ENCODE assay signal across 15 cellular contexts in genomic region chr4:8548731-8549351, GRCh38. TPM values are rescaled to one million over a fixed set of nuclear protein-coding genes. Genes with fewer than 3 reads are reported as not detected.
A peak's percentile ranks its signal among the peaks of the same experiment; 100 is the strongest.
DNase-seq lines count a peak whose midpoint lies in the region; TF ChIP-seq lines count a peak whose summit lies in the region.
"Had no signal": no experiment of that assay in that cellular context is flagged by ENCODE, and none has a peak within 500 bp of the region (broad histone marks: within the 10 kb centered on the region; RNA-seq: fewer than 3 reads in every experiment).

No MANE protein-coding gene starts in this region.

- H3K9me3 ChIP-seq in breast epithelium (no peaks in the 10 kb centered on the region), endodermal cell (ENCODE audit: control insufficient read depth, low read length) (no peaks in the 10 kb centered on the region), transverse colon (no peaks in the 10 kb centered on the region)
- H3K9me3 ChIP-seq: HAP-1, Peyer's patch had no signal

- no peak overlapping the region for H2AK5ac ChIP-seq in mesendoderm (ENCODE audit: low read length)

- H3K79me1 ChIP-seq in mesendoderm (ENCODE audit: low read length) = no peaks in the 10 kb centered on the region

- H3K27me3 Mint-ChIP-seq in MCF 10A (ENCODE audit: insufficient read depth, unreplicated experiment) = no peaks in the 10 kb centered on the region
- H3K27me3 Mint-ChIP-seq in endodermal cell (ENCODE audit: insufficient read depth) = no peaks in the 10 kb centered on the region
- H3K27me3 Mint-ChIP-seq: CD4-positive, alpha-beta memory T cell had no signal

- in situ Hi-C loops in transverse colon (cut with MboI; ENCODE audit: low pct_ligation_motif_present in 1 of 4, low pct_unique_long_range_greater_than_20kb in 1 of 4, low sequenced_read_pairs in 3 of 4) = no loop called here

- no peak overlapping the region for H3K18ac ChIP-seq in mesendoderm (ENCODE audit: low read length)

- H3K4ac ChIP-seq in mesendoderm (ENCODE audit: low read depth, low read length) = no peak overlapping the region

- H2BK15ac ChIP-seq in mesendoderm (replicated peaks; ENCODE audit: low read depth) = no peak overlapping the region

- H2BK5ac ChIP-seq in mesendoderm (ENCODE audit: low read length) = no peak overlapping the region

- peak; percentile 24 for DNase-seq in MCF 10A (ENCODE audit: unreplicated experiment)
- no peak for DNase-seq in breast epithelium (ENCODE audit: low spot score in 2 of 2)
- peak; percentile 47 for DNase-seq in endodermal cell
- DNase-seq in mesendoderm = no peak
- DNase-seq in transverse colon = no peak
- no peak for DNase-seq in stimulated activated CD8-positive, alpha-beta memory T cell treated with anti-CD3 and anti-CD28 coated beads, Interleukin-4, amount 100 ng/mL, for 48 hours
- no peak for DNase-seq in NCI-H526 treated with DMSO at 0.1 percent for 48 hours (lab: John Stamatoyannopoulos, UW)
- DNase-seq in dermis blood vessel endothelial cell = no peak
- DNase-seq: CD4-positive, alpha-beta memory T cell; DMS79; NCI-H187 treated with DMSO at 0.1 percent for 48 hours; NCI-H446 treated with DMSO at 0.1 percent for 48 hours; SHP77 treated with DMSO at 0.1 percent for 48 hours had no signal

- BruUV-seq in MCF 10A (replicated peaks; lab: Mats Ljungman, UMichigan) = no TSS peak

- H3K23ac ChIP-seq in mesendoderm (ENCODE audit: low read length) = no peak overlapping the region

- no peaks in the 10 kb centered on the region for H3K36me3 ChIP-seq in breast epithelium
- no peaks in the 10 kb centered on the region for H3K36me3 ChIP-seq in endodermal cell (ENCODE audit: control insufficient read depth, insufficient read depth, low read length)
- no peaks in the 10 kb centered on the region for H3K36me3 ChIP-seq in mesendoderm (ENCODE audit: control insufficient read depth, insufficient read depth, low read length)
- H3K36me3 ChIP-seq in transverse colon = no peaks in the 10 kb centered on the region
- H3K36me3 ChIP-seq: HAP-1, Peyer's patch had no signal

- H3K4me1 ChIP-seq in breast epithelium (no peaks in the 10 kb centered on the region), endodermal cell (ENCODE audit: control insufficient read depth, insufficient read depth, low read length) (peaks cover 9% of the 10 kb centered on the region), mesendoderm (ENCODE audit: control insufficient read depth, low read depth, low read length) (peaks cover 3% of the 10 kb centered on the region), transverse colon (no peaks in the 10 kb centered on the region)
- H3K4me1 ChIP-seq: HAP-1, Peyer's patch had no signal

- 87 to 89% methylated on average over 5 to 12 of the region's 14 CpGs for WGBS in endodermal cell (ENCODE audit: insufficient coverage in 1 of 2, insufficient read length in 1 of 2), 2 experiments
- no CpG with 5 or more reads among the region's 14 CpGs for WGBS in mesendoderm (ENCODE audit: extremely low coverage, insufficient coverage, low lambda C conversion rate)
- 74 to 90% methylated on average over 8 to 14 of the region's 14 CpGs for WGBS in transverse colon (ENCODE audit: low coverage in 1 of 2), 2 donors

- no peaks in the 10 kb centered on the region for H3K79me2 ChIP-seq in mesendoderm (ENCODE audit: control insufficient read depth, insufficient read depth, low read length)

- no peaks in the 10 kb centered on the region for H3K27me3 ChIP-seq in breast epithelium
- no peaks in the 10 kb centered on the region for H3K27me3 ChIP-seq in endodermal cell (ENCODE audit: control insufficient read depth, insufficient read depth, low read length, poor library complexity, severe bottlenecking)
- H3K27me3 ChIP-seq in mesendoderm (ENCODE audit: insufficient read depth, low read length, poor library complexity) = no peaks in the 10 kb centered on the region
- H3K27me3 ChIP-seq in transverse colon = no peaks in the 10 kb centered on the region
- H3K27me3 ChIP-seq: Peyer's patch had no signal

- intact Hi-C loops in MCF 10A (cut with micrococcal nuclease) = no loop called here
- intact Hi-C loops in breast epithelium (cut with DNase I; ENCODE audit: low total_unique reads) = no loop called here
- intact Hi-C loops in transverse colon (cut with DNase I; ENCODE audit: low total_unique reads) = loop anchor here (2.0 kb wide), 1 partner anchor 80 kb away; no protein-coding TSS in a partner anchor

- H3K4me1 Mint-ChIP-seq in MCF 10A (ENCODE audit: insufficient read depth, unreplicated experiment) (peaks cover 6% of the 10 kb centered on the region), endodermal cell (peaks cover 8% of the 10 kb centered on the region)

- H3K4me3 ChIP-seq in breast epithelium (no peak overlapping the region), endodermal cell (ENCODE audit: low read length) (no peak overlapping the region), mesendoderm (ENCODE audit: low read length) (no peak overlapping the region), transverse colon (no peak overlapping the region)
- H3K4me3 ChIP-seq: HAP-1, Peyer's patch had no signal

- H3K9ac ChIP-seq in endodermal cell (ENCODE audit: extremely low read depth, low read length, poor library complexity, severe bottlenecking) = no peak overlapping the region
- no peak overlapping the region for H3K9ac ChIP-seq in mesendoderm (ENCODE audit: low read length)

- H3K9me3 Mint-ChIP-seq in MCF 10A (ENCODE audit: unreplicated experiment) = no peaks in the 10 kb centered on the region
- H3K9me3 Mint-ChIP-seq in endodermal cell = no peaks in the 10 kb centered on the region
- H3K9me3 Mint-ChIP-seq: CD4-positive, alpha-beta memory T cell had no signal

- no peak overlapping the region for H3K27ac ChIP-seq in breast epithelium
- no peak overlapping the region for H3K27ac ChIP-seq in endodermal cell (ENCODE audit: low read depth, low read length)
- H3K27ac ChIP-seq in mesendoderm (ENCODE audit: low read depth, low read length) = no peak overlapping the region
- no peak overlapping the region for H3K27ac ChIP-seq in transverse colon
- H3K27ac ChIP-seq: Peyer's patch had no signal

- peak overlapping the region; percentile 56 for H3K56ac ChIP-seq in mesendoderm (ENCODE audit: low read length)

- H3K4me3 Mint-ChIP-seq in MCF 10A (ENCODE audit: unreplicated experiment) (no peak overlapping the region), endodermal cell (no peak overlapping the region)
- H3K4me3 Mint-ChIP-seq: CD4-positive, alpha-beta memory T cell had no signal

- no peak overlapping the region for H4K5ac ChIP-seq in mesendoderm (ENCODE audit: low read length)

- H3K36me3 Mint-ChIP-seq in MCF 10A (ENCODE audit: insufficient read depth, unreplicated experiment) (no peaks in the 10 kb centered on the region), endodermal cell (ENCODE audit: low read depth) (no peaks in the 10 kb centered on the region)
- H3K36me3 Mint-ChIP-seq: CD4-positive, alpha-beta memory T cell had no signal

- TF ChIP-seq CTCF in MCF 10A (IDR thresholded peaks at IDR 0.05; ENCODE audit: unreplicated experiment) (no peak), breast epithelium (IDR thresholded peaks at IDR 0.05) (no peak), endodermal cell (conservative IDR thresholded peaks at IDR 0.05) (no peak), transverse colon (IDR thresholded peaks at IDR 0.05) (no peak)

- CTCF ChIA-PET in MCF 10A (lab: Yijun Ruan, JAX) = interaction anchor here (0.6 to 1.0 kb wide), 2 partner anchors 39 to 369 kb away, joined by 3 read pairs; no protein-coding TSS in a partner anchor

- H3K27ac Mint-ChIP-seq in MCF 10A (ENCODE audit: low read depth, unreplicated experiment) (peak overlapping the region; percentile 46), endodermal cell (no peak overlapping the region)
- H3K27ac Mint-ChIP-seq: CD4-positive, alpha-beta memory T cell had no signal

- no peak overlapping the region for H3K4me2 ChIP-seq in mesendoderm (ENCODE audit: low read length)

- no peak overlapping the region for H2BK120ac ChIP-seq in mesendoderm (ENCODE audit: low read depth, low read length)

- POLR2A ChIA-PET in MCF 10A (lab: Yijun Ruan, JAX) = no interaction called here

- TF ChIP-seq EP300 in transverse colon (IDR thresholded peaks at IDR 0.05; ENCODE audit: low read depth) = no peak

- H4K8ac ChIP-seq in mesendoderm (ENCODE audit: low read depth, low read length) = no peak overlapping the region

- TF ChIP-seq POLR2A in breast epithelium (IDR thresholded peaks at IDR 0.05) (no peak), transverse colon (IDR thresholded peaks at IDR 0.05) (no peak)

RNA-seq across cellular contexts. Expression of gene GPR78, which starts 31.4 kb away (rescaled TPM):
- total RNA-seq in MCF 10A (2022) = not detected in 2 replicates
- under 1 TPM in 2 of 3 donors, not detected in 1; 0.15 to 0.33 TPM for total RNA-seq in breast epithelium
- total RNA-seq in endodermal cell = 1 to 10 TPM; 3.7 to 8.1 TPM
- 0.82 TPM for polyA plus RNA-seq in endodermal cell (2013, experiment 1 of 2)
- polyA plus RNA-seq in endodermal cell (2013, experiment 2 of 2) = 1.2 TPM
- 1.5 TPM for polyA plus RNA-seq in mesendoderm (2013, experiment 1 of 2)
- polyA plus RNA-seq in mesendoderm (2013, experiment 2 of 2) = 1.4 TPM
- under 1 TPM in 1 of 4 donors, not detected in 3; 0.14 TPM for total RNA-seq in transverse colon
- not detected in 2 replicates for total RNA-seq in dermis blood vessel endothelial cell
- total RNA-seq: CD4-positive, alpha-beta memory T cell; Peyer's patch had no signal
- polyA plus RNA-seq: CD4-positive, alpha-beta memory T cell had no signal

RNA-seq across cellular contexts. Expression of gene CPZ, which starts 43.7 kb away (rescaled TPM):
- total RNA-seq in MCF 10A (2022) (not detected in 2 replicates), breast epithelium (10 to 100 TPM in 1 of 3 donors, 1 to 10 TPM in 2; 2.9 to 13.4 (median 7.5) TPM), endodermal cell (10 to 100 TPM; 23.9 to 33.6 TPM), transverse colon (1 to 10 TPM in 1 of 4 donors, under 1 TPM in 1, not detected in 2; 0.96 to 2.1 TPM), dermis blood vessel endothelial cell (not detected in 2 replicates)
- 6.2 TPM for polyA plus RNA-seq in endodermal cell (2013, experiment 1 of 2)
- polyA plus RNA-seq in endodermal cell (2013, experiment 2 of 2) = 7.2 TPM
- 20.5 TPM for polyA plus RNA-seq in mesendoderm (2013, experiment 1 of 2)
- 19.9 TPM for polyA plus RNA-seq in mesendoderm (2013, experiment 2 of 2)
- total RNA-seq: CD4-positive, alpha-beta memory T cell had no signal
- polyA plus RNA-seq: CD4-positive, alpha-beta memory T cell had no signal

Comparison
In these comparisons a context has a peak if more than half of its experiments do, and no peak if none do; other contexts are left out.
1. DNase-seq: peak in MCF 10A (single experiment) and endodermal cell (single experiment); none in breast epithelium (0 of 2), mesendoderm (single experiment), transverse colon (single experiment), stimulated activated CD8-positive, alpha-beta memory T cell treated with anti-CD3 and anti-CD28 coated beads, Interleukin-4, amount 100 ng/mL, for 48 hours (single experiment), NCI-H526 treated with DMSO at 0.1 percent for 48 hours (single experiment) and dermis blood vessel endothelial cell (single experiment).